16 cellular contexts compared by ENCODE assay signal in the genomic region with DNA sequence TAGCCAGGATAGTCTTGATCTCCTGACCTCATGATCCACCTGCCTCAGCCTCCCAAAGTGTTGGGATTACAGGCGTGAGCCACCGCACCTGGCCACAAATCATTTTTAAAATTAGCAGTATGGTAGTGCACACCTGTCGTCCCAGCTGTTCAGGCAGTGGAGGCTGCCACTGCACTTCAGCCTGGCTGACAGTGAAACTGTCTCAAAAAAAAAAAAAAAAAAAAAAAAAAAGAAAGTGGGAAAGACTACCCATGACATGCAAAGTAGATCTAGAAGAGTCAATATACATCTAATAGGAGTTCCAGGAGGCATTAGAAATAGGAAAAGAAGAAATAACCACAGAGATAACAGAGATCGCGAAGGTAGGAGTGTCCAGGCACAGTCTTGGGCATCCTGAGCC. TPM values are rescaled to one million over a fixed set of nuclear protein-coding genes. Genes with fewer than 3 reads are reported as not detected.
DNase-seq lines count a peak whose midpoint lies in the region; ATAC-seq and TF ChIP-seq lines count a peak whose summit lies in the region.
"Had no signal": no experiment of that assay in that cellular context is flagged by ENCODE, and none has a peak within 500 bp of the region (broad histone marks: within the 10 kb centered on the region; RNA-seq: fewer than 3 reads in every experiment).

No MANE protein-coding gene starts in this region.

- no peak for DNase-seq in activated CD8-positive, alpha-beta memory T cell treated with anti-CD3 and anti-CD28 coated beads, Interleukin-2, amount 10 ng/mL, durations not matched to agents 7 days and 5 days
- no peak for DNase-seq in activated CD8-positive, alpha-beta memory T cell treated with anti-CD3 and anti-CD28 coated beads for 24 hours
- DNase-seq in NCI-H2171 (lab: John Stamatoyannopoulos, UW) (peak; percentile 12), chondrocyte (ENCODE audit: low spot score) (no peak), SIG-M5 (lab: John Stamatoyannopoulos, UW) (no peak), NCI-H82 (lab: John Stamatoyannopoulos, UW) (no peak), NOMO-1 (lab: John Stamatoyannopoulos, UW; ENCODE audit: unreplicated experiment in 2 of 2) (no peak)
- DNase-seq: ACHN; activated CD4-positive, CD25-positive, alpha-beta regulatory T cell treated with anti-CD3 and anti-CD28 coated beads, Interleukin-2, amount 50 U/mL, for 72 hours; activated gamma-delta T cell; hypothalamus; left cardiac atrium; NCI-H187; NCI-H526 treated with DMSO at 0.1 percent for 48 hours; testis had no signal

- no peak overlapping the region for H3K27ac Mint-ChIP-seq in activated CD8-positive, alpha-beta memory T cell treated with anti-CD3 and anti-CD28 coated beads, Interleukin-2, amount 10 ng/mL, durations not matched to agents 7 days and 5 days
- peak overlapping the region; percentile 75 for H3K27ac Mint-ChIP-seq in chondrocyte (ENCODE audit: unreplicated experiment)
- peak overlapping the region; percentile 96 for H3K27ac Mint-ChIP-seq in stimulated activated memory B cell treated with anti-CD40 and anti-IgM and Interleukin-4, amounts not matched to agents 10 μg/mL and 1 μg/mL and 100 μg/mL, for 72 hours

- no peak for TF ChIP-seq CTCF in chondrocyte (IDR thresholded peaks at IDR 0.05)

- H3K27me3 Mint-ChIP-seq in activated CD8-positive, alpha-beta memory T cell treated with anti-CD3 and anti-CD28 coated beads, Interleukin-2, amount 10 ng/mL, durations not matched to agents 7 days and 5 days: no peaks in the 10 kb centered on the region
- H3K27me3 Mint-ChIP-seq in chondrocyte (ENCODE audit: low read depth): no peaks in the 10 kb centered on the region
- H3K27me3 Mint-ChIP-seq in stimulated activated memory B cell treated with anti-CD40 and anti-IgM and Interleukin-4, amounts not matched to agents 10 μg/mL and 1 μg/mL and 100 μg/mL, for 72 hours: no peaks in the 10 kb centered on the region

- peaks cover 47% of the 10 kb centered on the region for H3K36me3 Mint-ChIP-seq in activated CD8-positive, alpha-beta memory T cell treated with anti-CD3 and anti-CD28 coated beads, Interleukin-2, amount 10 ng/mL, durations not matched to agents 7 days and 5 days
- H3K36me3 Mint-ChIP-seq in chondrocyte (ENCODE audit: low read depth): no peaks in the 10 kb centered on the region
- H3K36me3 Mint-ChIP-seq in stimulated activated memory B cell treated with anti-CD40 and anti-IgM and Interleukin-4, amounts not matched to agents 10 μg/mL and 1 μg/mL and 100 μg/mL, for 72 hours: peaks cover 10% of the 10 kb centered on the region

- peak overlapping the region; percentile 3 for H3K4me3 Mint-ChIP-seq in activated CD8-positive, alpha-beta memory T cell treated with anti-CD3 and anti-CD28 coated beads, Interleukin-2, amount 10 ng/mL, durations not matched to agents 7 days and 5 days
- no peak overlapping the region for H3K4me3 Mint-ChIP-seq in chondrocyte (ENCODE audit: unreplicated experiment)
- H3K4me3 Mint-ChIP-seq in stimulated activated memory B cell treated with anti-CD40 and anti-IgM and Interleukin-4, amounts not matched to agents 10 μg/mL and 1 μg/mL and 100 μg/mL, for 72 hours: peak overlapping the region; percentile 52

- no peak for ATAC-seq in activated CD8-positive, alpha-beta memory T cell treated with anti-CD3 and anti-CD28 coated beads, Interleukin-2, amount 10 ng/mL, durations not matched to agents 7 days and 5 days
- no peak for ATAC-seq in stimulated activated memory B cell treated with anti-CD40 and anti-IgM and Interleukin-4, amounts not matched to agents 10 μg/mL and 1 μg/mL and 100 μg/mL, for 72 hours
- ATAC-seq: left cardiac atrium had no signal

- no peaks in the 10 kb centered on the region for H3K9me3 Mint-ChIP-seq in activated CD8-positive, alpha-beta memory T cell treated with anti-CD3 and anti-CD28 coated beads, Interleukin-2, amount 10 ng/mL, durations not matched to agents 7 days and 5 days (ENCODE audit: low read depth)
- no peaks in the 10 kb centered on the region for H3K9me3 Mint-ChIP-seq in chondrocyte (ENCODE audit: low read depth)
- no peaks in the 10 kb centered on the region for H3K9me3 Mint-ChIP-seq in stimulated activated memory B cell treated with anti-CD40 and anti-IgM and Interleukin-4, amounts not matched to agents 10 μg/mL and 1 μg/mL and 100 μg/mL, for 72 hours

- CTCF ChIA-PET in activated CD8-positive, alpha-beta memory T cell treated with anti-CD3 and anti-CD28 coated beads, Interleukin-2, amount 10 ng/mL, durations not matched to agents 7 days and 5 days (lab: Charles Lee): interaction anchor here (1.0 to 2.0 kb wide), 6 partner anchors 15 to 254 kb away, joined by 3 to 9 read pairs (median 4); no protein-coding TSS in a partner anchor

- peaks cover 69% of the 10 kb centered on the region for H3K4me1 Mint-ChIP-seq in activated CD8-positive, alpha-beta memory T cell treated with anti-CD3 and anti-CD28 coated beads, Interleukin-2, amount 10 ng/mL, durations not matched to agents 7 days and 5 days
- peaks cover 45% of the 10 kb centered on the region for H3K4me1 Mint-ChIP-seq in chondrocyte (ENCODE audit: low read depth)
- H3K4me1 Mint-ChIP-seq in stimulated activated memory B cell treated with anti-CD40 and anti-IgM and Interleukin-4, amounts not matched to agents 10 μg/mL and 1 μg/mL and 100 μg/mL, for 72 hours: peaks cover 80% of the 10 kb centered on the region

RNA-seq across cellular contexts. Expression of gene CSGALNACT2, which starts 3.2 kb away (rescaled TPM):
- total RNA-seq in activated CD8-positive, alpha-beta memory T cell treated with anti-CD3 and anti-CD28 coated beads, Interleukin-2, amount 10 ng/mL, durations not matched to agents 7 days and 5 days: 10 to 100 TPM; 38.0 to 39.7 TPM
- total RNA-seq in chondrocyte: 29.8 to 38.7 TPM (median 38.2 TPM) in 3 replicates
